1 cellular context compared by ENCODE assay signal in the genomic region with DNA sequence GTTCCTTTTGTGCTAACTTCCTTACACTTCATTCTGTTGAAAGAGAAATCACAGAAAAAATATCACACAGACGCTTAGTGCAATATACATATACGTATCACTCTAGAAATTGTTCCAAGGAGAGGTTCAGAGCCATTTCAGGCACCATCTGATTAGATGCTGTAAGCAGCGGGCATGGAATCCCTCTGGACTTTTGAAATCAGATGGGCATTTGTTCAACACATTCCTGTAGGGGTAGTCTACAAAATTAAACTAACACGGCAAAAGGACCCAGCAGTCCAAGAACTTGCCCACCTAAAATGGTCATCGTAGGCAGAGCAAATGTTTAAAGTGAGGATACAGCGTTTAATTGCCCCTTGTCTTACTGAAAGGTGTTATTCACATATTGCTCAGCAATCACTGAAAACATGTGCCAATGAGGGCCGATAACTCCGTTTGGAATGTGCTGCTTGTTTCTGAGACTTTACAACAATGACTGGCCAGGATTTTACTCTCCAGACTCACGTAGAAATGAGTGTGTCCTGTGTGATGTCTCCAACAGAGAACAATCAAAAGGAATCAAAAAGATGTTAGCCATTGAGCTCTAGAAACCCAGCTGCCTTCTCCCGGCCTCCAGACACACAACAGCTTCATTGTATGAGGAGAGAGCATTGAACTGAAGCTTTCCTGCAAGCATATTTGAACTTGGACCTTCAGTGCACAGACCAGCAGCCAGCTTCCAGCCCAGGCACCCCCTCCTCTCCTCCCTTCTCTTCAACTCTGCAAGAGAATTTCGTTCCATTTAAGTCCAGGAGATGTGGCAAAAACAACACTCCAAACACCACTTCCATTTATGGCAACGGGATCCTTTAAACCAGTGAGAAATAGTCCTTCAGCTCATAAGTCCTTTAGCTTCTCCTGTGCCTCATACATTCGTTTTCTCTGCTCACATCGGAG.
TF ChIP-seq lines count a peak whose summit lies in the region.

No MANE protein-coding gene starts in this region.

TF ChIP-seq in HepG2, 621 proteins besides CTCF, POLR2A, EP300 and RAD21 (continued from another document and continues in another):
- TF ChIP-seq ZNF30 (CRISPR knock-in tag; IDR thresholded peaks at IDR 0.05) (no peak), THAP8 (CRISPR knock-in tag; IDR thresholded peaks at IDR 0.05; ENCODE audit: borderline replicate concordance) (no peak), ZNF724P (CRISPR knock-in tag; IDR thresholded peaks at IDR 0.05; ENCODE audit: borderline replicate concordance) (no peak), ZNF790 (CRISPR knock-in tag; IDR thresholded peaks at IDR 0.05; ENCODE audit: borderline replicate concordance) (no peak), USF2 (IDR thresholded peaks at IDR 0.05; ENCODE audit: low read depth, low read length) (no peak), USF2 (CRISPR knock-in tag; IDR thresholded peaks at IDR 0.05; ENCODE audit: borderline replicate concordance) (peak; percentile 83; the same call in 1 of the 2 replicates), MED13 (CRISPR knock-in tag; IDR thresholded peaks at IDR 0.05) (no peak), SATB2 (CRISPR knock-in tag; IDR thresholded peaks at IDR 0.05) (no peak), STAT6 (CRISPR knock-in tag; IDR thresholded peaks at IDR 0.05; ENCODE audit: borderline replicate concordance) (no peak), ZNF367 (CRISPR knock-in tag; IDR thresholded peaks at IDR 0.05; ENCODE audit: borderline replicate concordance) (no peak), SPEN (CRISPR knock-in tag; IDR thresholded peaks at IDR 0.05; ENCODE audit: low read depth) (no peak), ZMYM3 (CRISPR knock-in tag; IDR thresholded peaks at IDR 0.05) (peak; percentile 74), HIVEP1 (CRISPR knock-in tag; IDR thresholded peaks at IDR 0.05) (no peak), GABPB1 (CRISPR knock-in tag; IDR thresholded peaks at IDR 0.05) (no peak), KDM5A (IDR thresholded peaks at IDR 0.05; ENCODE audit: borderline replicate concordance, low read length) (0 out of 2 replicates have a peak, but pooled peaks have one; percentile 29), FOXK2 (IDR thresholded peaks at IDR 0.05) (peak; percentile 38; the same call in 1 of the 2 replicates), KLF16 (CRISPR knock-in tag; IDR thresholded peaks at IDR 0.05) (0 out of 4 replicates have a peak, but pooled peaks of 1 of the 2 experiments have one; percentile 18), RBM39 (IDR thresholded peaks at IDR 0.05; ENCODE audit: low read depth, low read length, poor library complexity, severe bottlenecking) (no peak), SKI (IDR thresholded peaks at IDR 0.05; ENCODE audit: partially characterized antibody) (peak; percentile 90), MIXL1 (CRISPR knock-in tag; IDR thresholded peaks at IDR 0.05) (0 out of 2 replicates have a peak, but pooled peaks have one; percentile 38), RFX5 (IDR thresholded peaks at IDR 0.05; ENCODE audit: low read depth, low read length) (no peak), NFE2L2 (IDR thresholded peaks at IDR 0.05; ENCODE audit: low read length) (no peak), SRF (IDR thresholded peaks at IDR 0.05; ENCODE audit: low read depth, low read length) (peak; percentile 99), ZNF253 (CRISPR knock-in tag; IDR thresholded peaks at IDR 0.05; ENCODE audit: borderline replicate concordance) (no peak), ZNF446 (CRISPR knock-in tag; IDR thresholded peaks at IDR 0.05) (no peak), TBP (CRISPR knock-in tag; IDR thresholded peaks at IDR 0.05) (no peak), ZBED4 (CRISPR knock-in tag; IDR thresholded peaks at IDR 0.05; ENCODE audit: borderline replicate concordance) (no peak), NFE2L1 (CRISPR knock-in tag; IDR thresholded peaks at IDR 0.05; ENCODE audit: borderline replicate concordance) (no peak), ASH2L (IDR thresholded peaks at IDR 0.05; ENCODE audit: insufficient read length, low read depth, low read length) (peak; percentile 77), ETV6 (CRISPR knock-in tag; conservative IDR thresholded peaks at IDR 0.05) (no peak), TCF7 (IDR thresholded peaks at IDR 0.05; ENCODE audit: low read depth) (no peak)
- TF ChIP-seq, protein P1, sequence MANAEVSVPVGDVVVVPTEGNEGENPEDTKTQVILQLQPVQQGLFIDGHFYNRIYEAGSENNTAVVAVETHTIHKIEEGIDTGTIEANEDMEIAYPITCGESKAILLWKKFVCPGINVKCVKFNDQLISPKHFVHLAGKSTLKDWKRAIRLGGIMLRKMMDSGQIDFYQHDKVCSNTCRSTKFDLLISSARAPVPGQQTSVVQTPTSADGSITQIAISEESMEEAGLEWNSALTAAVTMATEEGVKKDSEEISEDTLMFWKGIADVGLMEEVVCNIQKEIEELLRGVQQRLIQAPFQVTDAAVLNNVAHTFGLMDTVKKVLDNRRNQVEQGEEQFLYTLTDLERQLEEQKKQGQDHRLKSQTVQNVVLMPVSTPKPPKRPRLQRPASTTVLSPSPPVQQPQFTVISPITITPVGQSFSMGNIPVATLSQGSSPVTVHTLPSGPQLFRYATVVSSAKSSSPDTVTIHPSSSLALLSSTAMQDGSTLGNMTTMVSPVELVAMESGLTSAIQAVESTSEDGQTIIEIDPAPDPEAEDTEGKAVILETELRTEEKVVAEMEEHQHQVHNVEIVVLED (CRISPR knock-in tag; IDR thresholded peaks at IDR 0.05; ENCODE audit: borderline replicate concordance): no peak
- TF ChIP-seq, protein P2, sequence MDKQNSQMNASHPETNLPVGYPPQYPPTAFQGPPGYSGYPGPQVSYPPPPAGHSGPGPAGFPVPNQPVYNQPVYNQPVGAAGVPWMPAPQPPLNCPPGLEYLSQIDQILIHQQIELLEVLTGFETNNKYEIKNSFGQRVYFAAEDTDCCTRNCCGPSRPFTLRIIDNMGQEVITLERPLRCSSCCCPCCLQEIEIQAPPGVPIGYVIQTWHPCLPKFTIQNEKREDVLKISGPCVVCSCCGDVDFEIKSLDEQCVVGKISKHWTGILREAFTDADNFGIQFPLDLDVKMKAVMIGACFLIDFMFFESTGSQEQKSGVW (CRISPR knock-in tag; IDR thresholded peaks at IDR 0.05; ENCODE audit: borderline replicate concordance): no peak
- TF ChIP-seq, protein P3, sequence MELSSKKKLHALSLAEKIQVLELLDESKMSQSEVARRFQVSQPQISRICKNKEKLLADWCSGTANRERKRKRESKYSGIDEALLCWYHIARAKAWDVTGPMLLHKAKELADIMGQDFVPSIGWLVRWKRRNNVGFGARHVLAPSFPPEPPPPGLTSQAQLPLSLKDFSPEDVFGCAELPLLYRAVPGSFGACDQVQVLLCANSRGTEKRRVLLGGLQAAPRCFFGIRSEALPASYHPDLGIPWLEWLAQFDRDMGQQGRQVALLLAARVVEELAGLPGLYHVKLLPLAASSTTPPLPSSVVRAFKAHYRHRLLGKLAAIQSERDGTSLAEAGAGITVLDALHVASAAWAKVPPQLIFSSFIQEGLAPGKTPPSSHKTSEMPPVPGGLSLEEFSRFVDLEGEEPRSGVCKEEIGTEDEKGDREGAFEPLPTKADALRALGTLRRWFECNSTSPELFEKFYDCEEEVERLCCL (CRISPR knock-in tag; IDR thresholded peaks at IDR 0.05; ENCODE audit: borderline replicate concordance): no peak
- TF ChIP-seq, protein P4, sequence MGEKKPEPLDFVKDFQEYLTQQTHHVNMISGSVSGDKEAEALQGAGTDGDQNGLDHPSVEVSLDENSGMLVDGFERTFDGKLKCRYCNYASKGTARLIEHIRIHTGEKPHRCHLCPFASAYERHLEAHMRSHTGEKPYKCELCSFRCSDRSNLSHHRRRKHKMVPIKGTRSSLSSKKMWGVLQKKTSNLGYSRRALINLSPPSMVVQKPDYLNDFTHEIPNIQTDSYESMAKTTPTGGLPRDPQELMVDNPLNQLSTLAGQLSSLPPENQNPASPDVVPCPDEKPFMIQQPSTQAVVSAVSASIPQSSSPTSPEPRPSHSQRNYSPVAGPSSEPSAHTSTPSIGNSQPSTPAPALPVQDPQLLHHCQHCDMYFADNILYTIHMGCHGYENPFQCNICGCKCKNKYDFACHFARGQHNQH (CRISPR knock-in tag; IDR thresholded peaks at IDR 0.05): peak; percentile 26; the same call in 1 of the 2 replicates
- TF ChIP-seq, protein P5, sequence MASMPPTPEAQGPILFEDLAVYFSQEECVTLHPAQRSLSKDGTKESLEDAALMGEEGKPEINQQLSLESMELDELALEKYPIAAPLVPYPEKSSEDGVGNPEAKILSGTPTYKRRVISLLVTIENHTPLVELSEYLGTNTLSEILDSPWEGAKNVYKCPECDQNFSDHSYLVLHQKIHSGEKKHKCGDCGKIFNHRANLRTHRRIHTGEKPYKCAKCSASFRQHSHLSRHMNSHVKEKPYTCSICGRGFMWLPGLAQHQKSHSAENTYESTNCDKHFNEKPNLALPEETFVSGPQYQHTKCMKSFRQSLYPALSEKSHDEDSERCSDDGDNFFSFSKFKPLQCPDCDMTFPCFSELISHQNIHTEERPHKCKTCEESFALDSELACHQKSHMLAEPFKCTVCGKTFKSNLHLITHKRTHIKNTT (CRISPR knock-in tag; IDR thresholded peaks at IDR 0.05): no peak
- TF ChIP-seq, protein P6, sequence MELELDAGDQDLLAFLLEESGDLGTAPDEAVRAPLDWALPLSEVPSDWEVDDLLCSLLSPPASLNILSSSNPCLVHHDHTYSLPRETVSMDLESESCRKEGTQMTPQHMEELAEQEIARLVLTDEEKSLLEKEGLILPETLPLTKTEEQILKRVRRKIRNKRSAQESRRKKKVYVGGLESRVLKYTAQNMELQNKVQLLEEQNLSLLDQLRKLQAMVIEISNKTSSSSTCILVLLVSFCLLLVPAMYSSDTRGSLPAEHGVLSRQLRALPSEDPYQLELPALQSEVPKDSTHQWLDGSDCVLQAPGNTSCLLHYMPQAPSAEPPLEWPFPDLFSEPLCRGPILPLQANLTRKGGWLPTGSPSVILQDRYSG (CRISPR knock-in tag; IDR thresholded peaks at IDR 0.05): no peak
- TF ChIP-seq, protein P7, sequence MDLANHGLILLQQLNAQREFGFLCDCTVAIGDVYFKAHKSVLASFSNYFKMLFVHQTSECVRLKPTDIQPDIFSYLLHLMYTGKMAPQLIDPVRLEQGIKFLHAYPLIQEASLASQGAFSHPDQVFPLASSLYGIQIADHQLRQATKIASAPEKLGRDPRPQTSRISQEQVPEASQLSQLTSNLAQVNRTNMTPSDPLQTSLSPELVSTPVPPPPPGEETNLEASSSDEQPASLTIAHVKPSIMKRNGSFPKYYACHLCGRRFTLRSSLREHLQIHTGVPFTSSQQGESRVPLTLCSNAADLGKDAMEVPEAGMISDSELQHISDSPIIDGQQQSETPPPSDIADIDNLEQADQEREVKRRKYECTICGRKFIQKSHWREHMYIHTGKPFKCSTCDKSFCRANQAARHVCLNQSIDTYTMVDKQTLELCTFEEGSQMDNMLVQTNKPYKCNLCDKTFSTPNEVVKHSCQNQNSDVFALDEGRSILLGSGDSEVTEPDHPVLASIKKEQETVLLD (CRISPR knock-in tag; IDR thresholded peaks at IDR 0.05; ENCODE audit: low read depth): no peak
